14 cellular contexts compared by ENCODE assay signal in the genomic region with DNA sequence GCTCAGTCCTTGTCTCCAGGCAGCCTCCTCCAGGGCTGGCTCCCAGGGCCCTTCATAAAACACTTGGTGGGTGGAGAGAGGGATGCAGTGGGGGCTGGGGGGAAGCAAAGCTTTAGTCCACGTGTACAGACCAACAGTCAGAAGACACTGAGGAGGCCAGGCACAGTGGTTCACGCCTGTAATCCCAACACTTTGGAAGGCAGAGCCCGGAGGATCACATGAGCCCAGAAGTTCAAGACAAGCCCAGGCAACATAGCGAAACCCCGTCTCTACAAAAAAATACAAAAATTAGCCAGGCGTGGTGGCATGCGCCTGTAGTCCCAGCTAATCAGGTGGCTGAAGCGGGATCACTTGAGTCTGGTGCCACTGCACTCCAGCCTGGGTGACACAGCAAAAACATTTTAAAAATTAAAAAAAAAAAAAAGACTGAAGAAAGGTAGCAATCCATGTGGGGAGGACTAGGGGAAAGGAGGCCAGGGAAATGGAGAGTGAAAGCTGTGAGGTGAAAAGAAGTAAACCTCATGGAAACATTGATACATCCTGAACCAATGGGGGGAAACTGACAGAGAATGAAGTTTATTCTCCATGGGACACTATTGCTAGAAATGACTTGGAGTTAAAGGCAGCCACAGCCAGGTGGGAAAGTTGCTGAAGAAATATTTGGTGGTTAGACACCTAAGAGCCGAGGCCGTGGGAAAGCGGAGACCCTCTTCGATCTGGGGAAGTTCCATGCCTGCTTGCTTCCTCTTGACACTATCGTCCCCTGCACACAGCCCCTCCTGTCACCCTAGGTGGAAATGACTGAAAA. TPM values are rescaled to one million over a fixed set of nuclear protein-coding genes. Genes with fewer than 3 reads are reported as not detected.
DNase-seq lines count a peak whose midpoint lies in the region; ATAC-seq lines count a peak whose summit lies in the region.
"Had no signal": no experiment of that assay in that cellular context is flagged by ENCODE, and none has a peak within 500 bp of the region (broad histone marks: within the 10 kb centered on the region; RNA-seq: fewer than 3 reads in every experiment).

No MANE protein-coding gene starts in this region.

- no peaks in the 10 kb centered on the region for H3K9me3 Mint-ChIP-seq in activated naive CD4-positive, alpha-beta T cell treated with anti-CD3 and anti-CD28 coated beads, Interleukin-2, amount 50 U/mL, for 24 hours
- H3K9me3 Mint-ChIP-seq in activated naive CD4-positive, alpha-beta T cell treated with anti-CD3 and anti-CD28 coated beads, Interleukin-2, amount 10 ng/mL, durations not matched to agents 7 days and 5 days: no peaks in the 10 kb centered on the region
- H3K9me3 Mint-ChIP-seq in activated naive CD8-positive, alpha-beta T cell treated with anti-CD3 and anti-CD28 coated beads, Interleukin-2, amount 50 U/mL, for 24 hours: no peaks in the 10 kb centered on the region
- H3K9me3 Mint-ChIP-seq in stimulated activated naive CD8-positive, alpha-beta T cell treated with anti-CD3 and anti-CD28 coated beads, Interleukin-15, amount 100 ng/mL, for 72 hours: no peaks in the 10 kb centered on the region

- CTCF ChIA-PET in activated naive CD4-positive, alpha-beta T cell treated with anti-CD3 and anti-CD28 coated beads, Interleukin-2, amount 10 ng/mL, durations not matched to agents 7 days and 5 days (lab: Charles Lee): interaction anchor here (0.7 to 19.8 kb wide), 7 partner anchors 12 to 181 kb away, joined by 3 to 697 read pairs (median 31); partner anchors contain the start of gene PIM1

- peak overlapping the region; percentile 44 for H3K27ac Mint-ChIP-seq in activated naive CD4-positive, alpha-beta T cell treated with anti-CD3 and anti-CD28 coated beads, Interleukin-2, amount 50 U/mL, for 24 hours
- H3K27ac Mint-ChIP-seq in activated naive CD4-positive, alpha-beta T cell treated with anti-CD3 and anti-CD28 coated beads, Interleukin-2, amount 10 ng/mL, durations not matched to agents 7 days and 5 days: no peak overlapping the region
- H3K27ac Mint-ChIP-seq in activated naive CD8-positive, alpha-beta T cell treated with anti-CD3 and anti-CD28 coated beads, Interleukin-2, amount 50 U/mL, for 24 hours: peak overlapping the region; percentile 89
- H3K27ac Mint-ChIP-seq in stimulated activated naive CD8-positive, alpha-beta T cell treated with anti-CD3 and anti-CD28 coated beads, Interleukin-15, amount 100 ng/mL, for 72 hours: peak overlapping the region; percentile 93 to 95
- H3K27ac Mint-ChIP-seq: B cell had no signal

- DNase-seq in activated naive CD4-positive, alpha-beta T cell treated with anti-CD3 and anti-CD28 coated beads, Interleukin-2, amount 10 ng/mL, durations not matched to agents 7 days and 5 days: no peak
- peak; percentile 44 for DNase-seq in KG1 (lab: John Stamatoyannopoulos, UW)
- no peak for DNase-seq in activated naive CD8-positive, alpha-beta T cell treated with anti-CD3 and anti-CD28 coated beads, Interleukin-2, amount 50 U/mL, for 24 hours
- DNase-seq in stimulated activated naive CD8-positive, alpha-beta T cell treated with anti-CD3 and anti-CD28 coated beads, Interleukin-15, amount 100 ng/mL, for 72 hours: peak; percentile 13 to 44
- no peak for DNase-seq in NCI-H524 treated with DMSO at 0.1 percent for 48 hours (lab: John Stamatoyannopoulos, UW)
- DNase-seq in mucosa of gallbladder (ENCODE audit: low spot score): no peak
- DNase-seq in cardiac septum (ENCODE audit: low spot score): no peak
- DNase-seq: amygdala, heart left ventricle, NCI-H1930, NCI-H774, T1000 had no signal

- no peaks in the 10 kb centered on the region for H3K27me3 Mint-ChIP-seq in activated naive CD4-positive, alpha-beta T cell treated with anti-CD3 and anti-CD28 coated beads, Interleukin-2, amount 50 U/mL, for 24 hours
- H3K27me3 Mint-ChIP-seq in activated naive CD4-positive, alpha-beta T cell treated with anti-CD3 and anti-CD28 coated beads, Interleukin-2, amount 10 ng/mL, durations not matched to agents 7 days and 5 days: no peaks in the 10 kb centered on the region
- no peaks in the 10 kb centered on the region for H3K27me3 Mint-ChIP-seq in activated naive CD8-positive, alpha-beta T cell treated with anti-CD3 and anti-CD28 coated beads, Interleukin-2, amount 50 U/mL, for 24 hours
- H3K27me3 Mint-ChIP-seq in stimulated activated naive CD8-positive, alpha-beta T cell treated with anti-CD3 and anti-CD28 coated beads, Interleukin-15, amount 100 ng/mL, for 72 hours: no peaks in the 10 kb centered on the region
- H3K27me3 Mint-ChIP-seq: B cell had no signal

- H3K36me3 Mint-ChIP-seq in activated naive CD4-positive, alpha-beta T cell treated with anti-CD3 and anti-CD28 coated beads, Interleukin-2, amount 50 U/mL, for 24 hours: no peaks in the 10 kb centered on the region
- peaks cover 4% of the 10 kb centered on the region for H3K36me3 Mint-ChIP-seq in activated naive CD4-positive, alpha-beta T cell treated with anti-CD3 and anti-CD28 coated beads, Interleukin-2, amount 10 ng/mL, durations not matched to agents 7 days and 5 days
- no peaks in the 10 kb centered on the region for H3K36me3 Mint-ChIP-seq in activated naive CD8-positive, alpha-beta T cell treated with anti-CD3 and anti-CD28 coated beads, Interleukin-2, amount 50 U/mL, for 24 hours (ENCODE audit: low read depth)

- intact Hi-C loops in cardiac septum (cut with DNase I): loop anchor here (5.0 to 10.0 kb wide), 2 partner anchors 33 to 311 kb away; partner anchors contain the start of gene PIM1

- no peak overlapping the region for H3K4me3 Mint-ChIP-seq in activated naive CD4-positive, alpha-beta T cell treated with anti-CD3 and anti-CD28 coated beads, Interleukin-2, amount 50 U/mL, for 24 hours
- H3K4me3 Mint-ChIP-seq in activated naive CD4-positive, alpha-beta T cell treated with anti-CD3 and anti-CD28 coated beads, Interleukin-2, amount 10 ng/mL, durations not matched to agents 7 days and 5 days: no peak overlapping the region
- H3K4me3 Mint-ChIP-seq in activated naive CD8-positive, alpha-beta T cell treated with anti-CD3 and anti-CD28 coated beads, Interleukin-2, amount 50 U/mL, for 24 hours: peak overlapping the region; percentile 32
- peak overlapping the region; percentile 50 to 72 for H3K4me3 Mint-ChIP-seq in stimulated activated naive CD8-positive, alpha-beta T cell treated with anti-CD3 and anti-CD28 coated beads, Interleukin-15, amount 100 ng/mL, for 72 hours
- H3K4me3 Mint-ChIP-seq: B cell had no signal

- ATAC-seq in activated naive CD8-positive, alpha-beta T cell treated with anti-CD3 and anti-CD28 coated beads, Interleukin-2, amount 50 U/mL, for 24 hours: peak; percentile 42
- ATAC-seq in stimulated activated naive CD8-positive, alpha-beta T cell treated with anti-CD3 and anti-CD28 coated beads, Interleukin-15, amount 100 ng/mL, for 72 hours: peak; percentile 33

- peaks cover 67% of the 10 kb centered on the region for H3K4me1 Mint-ChIP-seq in activated naive CD4-positive, alpha-beta T cell treated with anti-CD3 and anti-CD28 coated beads, Interleukin-2, amount 50 U/mL, for 24 hours
- peaks cover 84% of the 10 kb centered on the region for H3K4me1 Mint-ChIP-seq in activated naive CD4-positive, alpha-beta T cell treated with anti-CD3 and anti-CD28 coated beads, Interleukin-2, amount 10 ng/mL, durations not matched to agents 7 days and 5 days
- H3K4me1 Mint-ChIP-seq in activated naive CD8-positive, alpha-beta T cell treated with anti-CD3 and anti-CD28 coated beads, Interleukin-2, amount 50 U/mL, for 24 hours: peaks cover 78% of the 10 kb centered on the region
- H3K4me1 Mint-ChIP-seq in stimulated activated naive CD8-positive, alpha-beta T cell treated with anti-CD3 and anti-CD28 coated beads, Interleukin-15, amount 100 ng/mL, for 72 hours: peaks cover 91% of the 10 kb centered on the region

RNA-seq across cellular contexts. Expression of gene PIM1, which starts 35.4 kb away (rescaled TPM):
- total RNA-seq in mucosa of gallbladder: 21.8 TPM
- 16.6 TPM for total RNA-seq in cardiac septum

RNA-seq across cellular contexts. Expression of gene TBC1D22B, which starts 52.2 kb away (rescaled TPM):
- 15.3 TPM for total RNA-seq in mucosa of gallbladder
- 9.1 TPM for total RNA-seq in cardiac septum

RNA-seq across cellular contexts. Expression of gene TMEM217, which starts 52.6 kb away (rescaled TPM):
- 0.55 TPM for total RNA-seq in mucosa of gallbladder
- 1.0 TPM for total RNA-seq in cardiac septum

Comparison
In these comparisons a context has a peak if more than half of its experiments do, and no peak if none do; other contexts are left out.
1. H3K4me3 Mint-ChIP-seq: peak in activated naive CD8-positive, alpha-beta T cell treated with anti-CD3 and anti-CD28 coated beads, Interleukin-2, amount 50 U/mL, for 24 hours (single experiment) and stimulated activated naive CD8-positive, alpha-beta T cell treated with anti-CD3 and anti-CD28 coated beads, Interleukin-15, amount 100 ng/mL, for 72 hours (2 of 2); none in activated naive CD4-positive, alpha-beta T cell treated with anti-CD3 and anti-CD28 coated beads, Interleukin-2, amount 50 U/mL, for 24 hours (single experiment) and activated naive CD4-positive, alpha-beta T cell treated with anti-CD3 and anti-CD28 coated beads, Interleukin-2, amount 10 ng/mL, durations not matched to agents 7 days and 5 days (single experiment).
2. DNase-seq: peak in KG1 (single experiment) and stimulated activated naive CD8-positive, alpha-beta T cell treated with anti-CD3 and anti-CD28 coated beads, Interleukin-15, amount 100 ng/mL, for 72 hours (2 of 2); none in activated naive CD4-positive, alpha-beta T cell treated with anti-CD3 and anti-CD28 coated beads, Interleukin-2, amount 10 ng/mL, durations not matched to agents 7 days and 5 days (single experiment), activated naive CD8-positive, alpha-beta T cell treated with anti-CD3 and anti-CD28 coated beads, Interleukin-2, amount 50 U/mL, for 24 hours (single experiment), NCI-H524 treated with DMSO at 0.1 percent for 48 hours (single experiment), mucosa of gallbladder (single experiment) and cardiac septum (single experiment).